Comparison of ENCODE assay signal across 28 cellular contexts in the genomic region with DNA sequence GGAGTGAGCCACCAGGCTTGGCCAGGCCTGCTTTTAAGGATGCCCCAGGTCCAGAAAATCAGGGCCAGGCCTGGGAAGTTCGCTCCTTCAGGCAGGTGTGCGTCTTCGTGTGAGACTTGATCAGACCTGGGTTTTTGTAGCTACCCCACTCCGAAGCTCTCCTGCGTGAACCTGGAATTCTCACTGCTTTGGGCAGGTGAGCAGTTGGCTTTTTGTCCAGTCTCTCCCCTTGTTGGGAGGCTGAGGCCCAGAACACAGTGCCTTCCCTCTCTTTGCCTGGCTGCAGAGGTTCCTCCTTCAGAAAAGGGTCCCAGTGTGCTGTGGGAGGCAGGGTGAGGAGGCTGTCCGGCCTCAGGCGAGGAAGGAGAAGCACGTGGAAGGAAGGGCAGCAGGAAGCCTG.
"Had no signal": no experiment of that assay in that cellular context is flagged by ENCODE, and none has a peak within 500 bp of the region (broad histone marks: within the 10 kb centered on the region; RNA-seq: fewer than 3 reads in every experiment).

No MANE protein-coding gene starts in this region.

- H3K9ac ChIP-seq: neural progenitor cell had no signal

- H3K79me2 ChIP-seq: hepatocyte had no signal

- H3K4me1 ChIP-seq: neural progenitor cell, prostate gland had no signal

- H3K9me3 ChIP-seq: left ventricle myocardium inferior, pancreas, prostate gland, suprapubic skin, thoracic aorta, tibial artery, upper lobe of right lung had no signal

- H3K27ac Mint-ChIP-seq: mesothelial cell of epicardium; natural killer cell; nephron progenitor cell; neural progenitor cell; stimulated activated effector memory CD8-positive, alpha-beta T cell treated with anti-CD3 and anti-CD28 coated beads, Interleukin-12 subunit alpha, Interleukin-12 subunit beta, amount 100 ng/mL, for 72 hours; stimulated activated naive CD8-positive, alpha-beta T cell treated with anti-CD3 and anti-CD28 coated beads, Interleukin-15, Interleukin-2, amounts not matched to agents 100 ng/mL and 50 ng/mL, for 24 hours had no signal

- H3K9me3 Mint-ChIP-seq: mesothelial cell of epicardium; naive B cell; natural killer cell; nephron progenitor cell; neural progenitor cell; stimulated activated effector memory CD8-positive, alpha-beta T cell treated with anti-CD3 and anti-CD28 coated beads, Interleukin-12 subunit alpha, Interleukin-12 subunit beta, amount 100 ng/mL, for 72 hours; stimulated activated naive CD8-positive, alpha-beta T cell treated with anti-CD3 and anti-CD28 coated beads, Interleukin-15, Interleukin-2, amounts not matched to agents 100 ng/mL and 50 ng/mL, for 24 hours had no signal

- H2AFZ ChIP-seq: hepatocyte, neural progenitor cell had no signal

- H3K36me3 Mint-ChIP-seq: naive B cell, natural killer cell had no signal

- H3K36me3 ChIP-seq: neural progenitor cell, pancreas, upper lobe of right lung had no signal

- H3K27ac ChIP-seq: hepatocyte, left ventricle myocardium inferior, neural progenitor cell, pancreas, prostate gland, skin epidermis, suprapubic skin, thoracic aorta, tibial artery, upper lobe of right lung had no signal

- H3K4me2 ChIP-seq: hepatocyte, neural progenitor cell had no signal

- H3K4me3 ChIP-seq: hepatocyte, left ventricle myocardium inferior, lung, neural progenitor cell, pancreas, prostate gland, skin epidermis, suprapubic skin, thoracic aorta, tibial artery, upper lobe of right lung had no signal

- H3K27me3 ChIP-seq: hepatocyte, pancreas, suprapubic skin, tibial artery, upper lobe of right lung had no signal

- ATAC-seq: natural killer cell; pancreas; right cardiac atrium; sciatic nerve; stimulated activated effector memory CD8-positive, alpha-beta T cell treated with anti-CD3 and anti-CD28 coated beads, Interleukin-12 subunit alpha, Interleukin-12 subunit beta, amount 100 ng/mL, for 72 hours; upper lobe of right lung had no signal

- H3K27me3 Mint-ChIP-seq: naive B cell; stimulated activated naive CD8-positive, alpha-beta T cell treated with anti-CD3 and anti-CD28 coated beads, Interleukin-15, Interleukin-2, amounts not matched to agents 100 ng/mL and 50 ng/mL, for 24 hours had no signal

- DNase-seq: islet precursor cell; left ventricle myocardium inferior; mesendoderm; naive B cell; natural killer cell; nephron progenitor cell; pancreas; retina; right cardiac atrium; stimulated activated CD4-positive, alpha-beta T cell treated with anti-CD3 and anti-CD28 coated beads, Interleukin-12 subunit alpha, Interleukin-12 subunit beta, amount 100 ng/mL, for 4 hours; stimulated activated CD4-positive, alpha-beta T cell treated with anti-CD3 and anti-CD28 coated beads, Interleukin-15, amount 100 ng/mL, for 24 hours; stimulated activated CD4-positive, alpha-beta T cell treated with anti-CD3 and anti-CD28 coated beads, Interleukin-2, amount 100 ng/mL, for 24 hours; stimulated activated CD4-positive, alpha-beta T cell treated with anti-CD3 and anti-CD28 coated beads, Interleukin-4, amount 100 ng/mL, for 1 hour; stimulated activated naive CD4-positive, alpha-beta T cell; tibial artery; trophoblast cell; upper lobe of right lung had no signal

- H3K4me3 Mint-ChIP-seq: mesothelial cell of epicardium; naive B cell; natural killer cell; nephron progenitor cell; neural progenitor cell; stimulated activated effector memory CD8-positive, alpha-beta T cell treated with anti-CD3 and anti-CD28 coated beads, Interleukin-12 subunit alpha, Interleukin-12 subunit beta, amount 100 ng/mL, for 72 hours; stimulated activated naive CD8-positive, alpha-beta T cell treated with anti-CD3 and anti-CD28 coated beads, Interleukin-15, Interleukin-2, amounts not matched to agents 100 ng/mL and 50 ng/mL, for 24 hours had no signal
